Comparison of ENCODE assay signal across 12 cellular contexts in genomic region chr17:32461498-32461852, GRCh38. TPM values are rescaled to one million over a fixed set of nuclear protein-coding genes. Genes with fewer than 3 reads are reported as not detected.
DNase-seq lines count a peak whose midpoint lies in the region; ATAC-seq and TF ChIP-seq lines count a peak whose summit lies in the region.
"Had no signal": no experiment of that assay in that cellular context is flagged by ENCODE, and none has a peak within 500 bp of the region (broad histone marks: within the 10 kb centered on the region; RNA-seq: fewer than 3 reads in every experiment).

No MANE protein-coding gene starts in this region.

- ATAC-seq in activated CD8-positive, alpha-beta T cell treated with anti-CD3 and anti-CD28 coated beads, Interleukin-2, amount 10 ng/mL, durations not matched to agents 7 days and 5 days: peak; percentile 38
- peak; percentile 45 for ATAC-seq in stimulated activated effector memory CD8-positive, alpha-beta T cell treated with anti-CD3 and anti-CD28 coated beads, Interleukin-12 subunit alpha, Interleukin-12 subunit beta, amount 100 ng/mL, for 72 hours
- no peak for ATAC-seq in GM19035 (IDR thresholded peaks at IDR 0.05; ENCODE audit: unreplicated experiment)

- CTCF ChIA-PET in activated CD8-positive, alpha-beta T cell treated with anti-CD3 and anti-CD28 coated beads, Interleukin-2, amount 10 ng/mL, durations not matched to agents 7 days and 5 days (lab: Charles Lee): interaction anchor here (0.6 to 5.6 kb wide), 54 partner anchors 8 to 480 kb away, joined by 3 to 102 read pairs (median 6); partner anchors contain the start of genes CDK5R1, MYO1D and PSMD11

- H3K27ac ChIP-seq in suprapubic skin: no peak overlapping the region
- no peak overlapping the region for H3K27ac ChIP-seq in endodermal cell (ENCODE audit: low read depth, low read length)
- H3K27ac ChIP-seq: esophagus muscularis mucosa, vagina had no signal

- DNase-seq in activated T-cell treated with anti-CD3 and anti-CD28 coated beads, Interleukin-2, amount 50 U/mL, for 24 hours: no peak
- DNase-seq in activated T-cell treated with anti-CD3 and anti-CD28 coated beads, Interleukin-2, amount 50 U/mL, for 48 hours: no peak
- DNase-seq in DMS114 treated with DMSO at 0.1 percent for 48 hours (lab: John Stamatoyannopoulos, UW; ENCODE audit: unreplicated experiment): peak; percentile 26
- DNase-seq in activated CD8-positive, alpha-beta T cell treated with anti-CD3 and anti-CD28 coated beads, Interleukin-2, amount 10 ng/mL, durations not matched to agents 7 days and 5 days: no peak
- no peak for DNase-seq in stimulated activated effector memory CD8-positive, alpha-beta T cell treated with anti-CD3 and anti-CD28 coated beads, Interleukin-12 subunit alpha, Interleukin-12 subunit beta, amount 100 ng/mL, for 72 hours (ENCODE audit: low spot score in 2 of 2)
- no peak for DNase-seq in suprapubic skin (ENCODE audit: low spot score in 2 of 2)
- no peak for DNase-seq in endodermal cell
- DNase-seq: NCI-H2029 treated with DMSO at 0.1 percent for 48 hours had no signal

- POLR2A ChIA-PET in activated CD8-positive, alpha-beta T cell treated with anti-CD3 and anti-CD28 coated beads, Interleukin-2, amount 10 ng/mL, durations not matched to agents 7 days and 5 days (lab: Charles Lee): interaction anchor here (1.2 kb wide), 1 partner anchor 17 kb away, joined by 4 read pairs; the partner anchor contains the start of gene PSMD11

- TF ChIP-seq CTCF in suprapubic skin (IDR thresholded peaks at IDR 0.05) (peak in 1 of 2 donors; percentile 45), endodermal cell (conservative IDR thresholded peaks at IDR 0.05) (no peak)

- H3K27ac Mint-ChIP-seq in activated T-cell treated with anti-CD3 and anti-CD28 coated beads, Interleukin-2, amount 50 U/mL, for 24 hours: peak overlapping the region; percentile 49
- no peak overlapping the region for H3K27ac Mint-ChIP-seq in activated CD8-positive, alpha-beta T cell treated with anti-CD3 and anti-CD28 coated beads, Interleukin-2, amount 10 ng/mL, durations not matched to agents 7 days and 5 days
- H3K27ac Mint-ChIP-seq in stimulated activated effector memory CD8-positive, alpha-beta T cell treated with anti-CD3 and anti-CD28 coated beads, Interleukin-12 subunit alpha, Interleukin-12 subunit beta, amount 100 ng/mL, for 72 hours: peak overlapping the region; percentile 30
- no peak overlapping the region for H3K27ac Mint-ChIP-seq in endodermal cell
- H3K27ac Mint-ChIP-seq: nephron progenitor cell had no signal

- no peaks in the 10 kb centered on the region for H3K4me1 ChIP-seq in suprapubic skin
- H3K4me1 ChIP-seq in endodermal cell (ENCODE audit: control insufficient read depth, insufficient read depth, low read length): no peaks in the 10 kb centered on the region
- H3K4me1 ChIP-seq: vagina had no signal

- no peaks in the 10 kb centered on the region for H3K27me3 Mint-ChIP-seq in activated T-cell treated with anti-CD3 and anti-CD28 coated beads, Interleukin-2, amount 50 U/mL, for 24 hours
- no peaks in the 10 kb centered on the region for H3K27me3 Mint-ChIP-seq in activated CD8-positive, alpha-beta T cell treated with anti-CD3 and anti-CD28 coated beads, Interleukin-2, amount 10 ng/mL, durations not matched to agents 7 days and 5 days (ENCODE audit: low read depth)
- no peaks in the 10 kb centered on the region for H3K27me3 Mint-ChIP-seq in endodermal cell (ENCODE audit: insufficient read depth)

- peaks cover 46% of the 10 kb centered on the region for H3K4me1 Mint-ChIP-seq in activated T-cell treated with anti-CD3 and anti-CD28 coated beads, Interleukin-2, amount 50 U/mL, for 24 hours (ENCODE audit: low read depth)
- peaks cover 27% of the 10 kb centered on the region for H3K4me1 Mint-ChIP-seq in activated CD8-positive, alpha-beta T cell treated with anti-CD3 and anti-CD28 coated beads, Interleukin-2, amount 10 ng/mL, durations not matched to agents 7 days and 5 days (ENCODE audit: low read depth)
- H3K4me1 Mint-ChIP-seq in stimulated activated effector memory CD8-positive, alpha-beta T cell treated with anti-CD3 and anti-CD28 coated beads, Interleukin-12 subunit alpha, Interleukin-12 subunit beta, amount 100 ng/mL, for 72 hours: peaks cover 43% of the 10 kb centered on the region
- H3K4me1 Mint-ChIP-seq in endodermal cell: peaks cover 2% of the 10 kb centered on the region
- H3K4me1 Mint-ChIP-seq: nephron progenitor cell had no signal

- H3K36me3 Mint-ChIP-seq in activated T-cell treated with anti-CD3 and anti-CD28 coated beads, Interleukin-2, amount 50 U/mL, for 24 hours (ENCODE audit: low read depth): peaks cover 91% of the 10 kb centered on the region
- H3K36me3 Mint-ChIP-seq in activated CD8-positive, alpha-beta T cell treated with anti-CD3 and anti-CD28 coated beads, Interleukin-2, amount 10 ng/mL, durations not matched to agents 7 days and 5 days (ENCODE audit: low read depth): peaks cover 59% of the 10 kb centered on the region
- H3K36me3 Mint-ChIP-seq in stimulated activated effector memory CD8-positive, alpha-beta T cell treated with anti-CD3 and anti-CD28 coated beads, Interleukin-12 subunit alpha, Interleukin-12 subunit beta, amount 100 ng/mL, for 72 hours: peaks cover 100% of the 10 kb centered on the region
- peaks cover 80% of the 10 kb centered on the region for H3K36me3 Mint-ChIP-seq in endodermal cell (ENCODE audit: low read depth)

- TF ChIP-seq EP300 in suprapubic skin (IDR thresholded peaks at IDR 0.05): no peak

- H3K4me3 ChIP-seq in suprapubic skin (no peak overlapping the region), endodermal cell (ENCODE audit: low read length) (no peak overlapping the region)
- H3K4me3 ChIP-seq: esophagus muscularis mucosa, vagina had no signal

- no peaks in the 10 kb centered on the region for H3K9me3 ChIP-seq in suprapubic skin
- no peaks in the 10 kb centered on the region for H3K9me3 ChIP-seq in endodermal cell (ENCODE audit: control insufficient read depth, low read length)
- H3K9me3 ChIP-seq: esophagus muscularis mucosa, vagina had no signal

- H3K4me3 Mint-ChIP-seq in activated T-cell treated with anti-CD3 and anti-CD28 coated beads, Interleukin-2, amount 50 U/mL, for 24 hours: no peak overlapping the region
- no peak overlapping the region for H3K4me3 Mint-ChIP-seq in activated CD8-positive, alpha-beta T cell treated with anti-CD3 and anti-CD28 coated beads, Interleukin-2, amount 10 ng/mL, durations not matched to agents 7 days and 5 days
- H3K4me3 Mint-ChIP-seq in stimulated activated effector memory CD8-positive, alpha-beta T cell treated with anti-CD3 and anti-CD28 coated beads, Interleukin-12 subunit alpha, Interleukin-12 subunit beta, amount 100 ng/mL, for 72 hours: no peak overlapping the region
- no peak overlapping the region for H3K4me3 Mint-ChIP-seq in endodermal cell
- H3K4me3 Mint-ChIP-seq: nephron progenitor cell had no signal

- H3K36me3 ChIP-seq in suprapubic skin (peaks cover 88% of the 10 kb centered on the region), endodermal cell (ENCODE audit: control insufficient read depth, insufficient read depth, low read length) (peaks cover 92% of the 10 kb centered on the region)

- H3K9ac ChIP-seq in endodermal cell (ENCODE audit: extremely low read depth, low read length, poor library complexity, severe bottlenecking): no peak overlapping the region

- 72% methylated on average over 4 of the region's 4 CpGs for WGBS in suprapubic skin
- 82 to 84% methylated on average over 2 to 4 of the region's 4 CpGs for WGBS in endodermal cell (ENCODE audit: insufficient coverage in 1 of 2, insufficient read length in 1 of 2), 2 experiments

- TF ChIP-seq POLR2A in suprapubic skin (IDR thresholded peaks at IDR 0.05): no peak

- no peaks in the 10 kb centered on the region for H3K9me3 Mint-ChIP-seq in activated T-cell treated with anti-CD3 and anti-CD28 coated beads, Interleukin-2, amount 50 U/mL, for 24 hours
- no peaks in the 10 kb centered on the region for H3K9me3 Mint-ChIP-seq in activated CD8-positive, alpha-beta T cell treated with anti-CD3 and anti-CD28 coated beads, Interleukin-2, amount 10 ng/mL, durations not matched to agents 7 days and 5 days (ENCODE audit: insufficient read depth)
- no peaks in the 10 kb centered on the region for H3K9me3 Mint-ChIP-seq in stimulated activated effector memory CD8-positive, alpha-beta T cell treated with anti-CD3 and anti-CD28 coated beads, Interleukin-12 subunit alpha, Interleukin-12 subunit beta, amount 100 ng/mL, for 72 hours
- H3K9me3 Mint-ChIP-seq in endodermal cell: no peaks in the 10 kb centered on the region
- H3K9me3 Mint-ChIP-seq: nephron progenitor cell had no signal

- no peaks in the 10 kb centered on the region for H3K27me3 ChIP-seq in suprapubic skin
- no peaks in the 10 kb centered on the region for H3K27me3 ChIP-seq in endodermal cell (ENCODE audit: control insufficient read depth, insufficient read depth, low read length, poor library complexity, severe bottlenecking)
- H3K27me3 ChIP-seq: esophagus muscularis mucosa, vagina had no signal

RNA-seq across cellular contexts. Expression of gene PSMD11, which starts 17.2 kb away (rescaled TPM):
- total RNA-seq in activated CD8-positive, alpha-beta T cell treated with anti-CD3 and anti-CD28 coated beads, Interleukin-2, amount 10 ng/mL, durations not matched to agents 7 days and 5 days: 100 to 1,000 TPM; 100 to 104 TPM
- total RNA-seq in suprapubic skin: 10 to 100 TPM; 52.3 to 59.9 (median 57.7) TPM
- total RNA-seq in endodermal cell: 100 to 1,000 TPM; 164 to 168 TPM
- 75.7 TPM for polyA plus RNA-seq in endodermal cell (2013, experiment 1 of 2)
- 80.7 TPM for polyA plus RNA-seq in endodermal cell (2013, experiment 2 of 2)

RNA-seq across cellular contexts. Expression of gene CDK5R1, which starts 25.3 kb away (rescaled TPM):
- total RNA-seq in activated CD8-positive, alpha-beta T cell treated with anti-CD3 and anti-CD28 coated beads, Interleukin-2, amount 10 ng/mL, durations not matched to agents 7 days and 5 days: 1 to 10 TPM; 5.8 to 6.5 TPM
- 1 to 10 TPM; 3.5 to 6.9 (median 5.5) TPM for total RNA-seq in suprapubic skin
- total RNA-seq in endodermal cell: 10 to 100 TPM in 1 of 2 donors, 1 to 10 TPM in 1; 9.8 to 10.3 TPM
- polyA plus RNA-seq in endodermal cell (2013, experiment 1 of 2): 26.6 TPM
- polyA plus RNA-seq in endodermal cell (2013, experiment 2 of 2): 26.3 TPM

Comparison
In these comparisons a context has a peak if more than half of its experiments do, and no peak if none do; other contexts are left out.
1. H3K27ac Mint-ChIP-seq: peak in activated T-cell treated with anti-CD3 and anti-CD28 coated beads, Interleukin-2, amount 50 U/mL, for 24 hours (single experiment) and stimulated activated effector memory CD8-positive, alpha-beta T cell treated with anti-CD3 and anti-CD28 coated beads, Interleukin-12 subunit alpha, Interleukin-12 subunit beta, amount 100 ng/mL, for 72 hours (single experiment); none in activated CD8-positive, alpha-beta T cell treated with anti-CD3 and anti-CD28 coated beads, Interleukin-2, amount 10 ng/mL, durations not matched to agents 7 days and 5 days (single experiment) and endodermal cell (single experiment).